Comparison of ENCODE assay signal across 19 cellular contexts in genomic region chr22:50150161-50151129, GRCh38. TPM values are rescaled to one million over a fixed set of nuclear protein-coding genes. Genes with fewer than 3 reads are reported as not detected.
A peak's percentile ranks its signal among the peaks of the same experiment; 100 is the strongest.
DNase-seq lines count a peak whose midpoint lies in the region; ATAC-seq and TF ChIP-seq lines count a peak whose summit lies in the region.
"Had no signal": no experiment of that assay in that cellular context is flagged by ENCODE, and none has a peak within 500 bp of the region (broad histone marks: within the 10 kb centered on the region; RNA-seq: fewer than 3 reads in every experiment).

No MANE protein-coding gene starts in this region.

- no peaks in the 10 kb centered on the region; the same call in 1 of the 2 replicates for H4K20me1 ChIP-seq in IMR-90 (ENCODE audit: insufficient read depth, low read length)

- no peak overlapping the region for H3K27ac ChIP-seq in IMR-90 (ENCODE audit: insufficient read depth, low read length)
- peak overlapping the region; percentile 4 for H3K27ac ChIP-seq in temporal lobe (ENCODE audit: low read depth, low read length)
- no peak overlapping the region for H3K27ac ChIP-seq in spleen
- H3K27ac ChIP-seq: breast epithelium, thoracic aorta had no signal

- no peak for TF ChIP-seq RAD21 in IMR-90 (IDR thresholded peaks at IDR 0.05; ENCODE audit: low read length)

- H3K9ac ChIP-seq in IMR-90 (ENCODE audit: low read depth, low read length): no peak overlapping the region

- no peak overlapping the region for H2BK15ac ChIP-seq in IMR-90 (ENCODE audit: low read depth, low read length)

- H2BK20ac ChIP-seq in IMR-90 (ENCODE audit: low read depth, low read length): no peak overlapping the region

- H3K14ac ChIP-seq in IMR-90 (replicated peaks; ENCODE audit: low read depth, low read length): no peak overlapping the region

- ATAC-seq in IMR-90 (ENCODE audit: low read depth): no peak
- peak; percentile 21 for ATAC-seq in esophagus mucosa

- H2BK5ac ChIP-seq in IMR-90 (ENCODE audit: low read depth, low read length, poor library complexity, severe bottlenecking): no peak overlapping the region

- no peak overlapping the region for H3K4me3 ChIP-seq in IMR-90 (ENCODE audit: insufficient read depth, low read depth, low read length)
- H3K4me3 ChIP-seq in spleen: no peak overlapping the region
- H3K4me3 ChIP-seq: breast epithelium, thoracic aorta had no signal

- POLR2A ChIA-PET in IMR-90 (lab: Charles Lee; ENCODE audit: unreplicated experiment): no interaction called here

- H3K4me1 ChIP-seq in IMR-90 (ENCODE audit: control insufficient read depth, insufficient read depth, low read length) (no peaks in the 10 kb centered on the region), spleen (peaks cover 0 to 28% (median 9%) of the 10 kb centered on the region in 6 donors)
- H3K4me1 ChIP-seq: breast epithelium had no signal

- no peak overlapping the region for H4K8ac ChIP-seq in IMR-90 (ENCODE audit: low read depth in 2 of 2, low read length in 2 of 2)

- no peak overlapping the region for H3K4me2 ChIP-seq in IMR-90 (ENCODE audit: low read depth, low read length)

- H2BK120ac ChIP-seq in IMR-90 (ENCODE audit: low read depth, low read length): no peak overlapping the region

- peak overlapping the region; percentile 80 for H2AK9ac ChIP-seq in IMR-90 (replicated peaks; ENCODE audit: low read depth, low read length, poor library complexity)

- BruUV-seq in IMR-90 (replicated peaks; lab: Mats Ljungman, UMichigan): no TSS peak

- CTCF ChIA-PET in IMR-90 (lab: Yijun Ruan, JAX): no interaction called here

- peak; percentile 35 for DNase-seq in IMR-90
- DNase-seq in RPMI7951 (ENCODE audit: low read depth): peak; percentile 12
- DNase-seq in NCI-H69 (lab: John Stamatoyannopoulos, UW): no peak
- no peak for DNase-seq in spleen
- DNase-seq in GM19238 (ENCODE audit: insufficient read length, low spot score): no peak
- DNase-seq: activated CD4-positive, alpha-beta memory T cell treated with anti-CD3 and anti-CD28 coated beads, Interleukin-2, amount 10 ng/mL, durations not matched to agents 7 days and 5 days; activated T-cell treated with anti-CD3 and anti-CD28 coated beads, Interleukin-2, amount 50 U/mL, for 72 hours; EL; GOT3; NCI-H1092; NCI-H2081 treated with DMSO at 0.1 percent for 48 hours; NCI-H526 treated with DMSO at 0.1 percent for 48 hours; SIG-M5; stimulated activated CD4-positive, alpha-beta T cell treated with anti-CD3 and anti-CD28 coated beads, Interleukin-12 subunit alpha, Interleukin-12 subunit beta, amount 100 ng/mL, for 4 hours had no signal

- peaks cover 11% of the 10 kb centered on the region; the same call in 1 of the 2 replicates for H3K36me3 ChIP-seq in IMR-90 (ENCODE audit: control insufficient read depth, insufficient read depth, low read length)
- no peaks in the 10 kb centered on the region for H3K36me3 ChIP-seq in spleen
- H3K36me3 ChIP-seq: breast epithelium, thoracic aorta had no signal

- H4K5ac ChIP-seq in IMR-90 (ENCODE audit: low read depth, low read length): no peak overlapping the region

- H2AK5ac ChIP-seq in IMR-90 (ENCODE audit: low read depth, low read length): no peak overlapping the region

- no peak overlapping the region for H3K56ac ChIP-seq in IMR-90 (ENCODE audit: extremely low read depth, insufficient read depth, low read length)

- no peak overlapping the region for H3K18ac ChIP-seq in IMR-90 (ENCODE audit: low read depth, low read length)

- in situ Hi-C loops in IMR-90 (cut with MboI; ENCODE audit: low sequenced_read_pairs): no loop called here

- dilution Hi-C loops in IMR-90 (cut with HindIII; ENCODE audit: low sequenced_read_pairs, unreplicated experiment): no loop called here

- 91% methylated on average over 28 of the region's 35 CpGs; no CpG with 5 or more reads in 1 of the 2 experiments for WGBS in IMR-90 (ENCODE audit: extremely low coverage in 2 of 2, insufficient read length in 1 of 2), 2 experiments
- 80 to 92% (median 89%) methylated on average over 27 to 35 of the region's 35 CpGs for WGBS in spleen, 5 donors

- no peaks in the 10 kb centered on the region for H3K79me1 ChIP-seq in IMR-90 (ENCODE audit: low read depth in 1 of 2, low read length in 2 of 2)

- no peak overlapping the region for H4K91ac ChIP-seq in IMR-90 (ENCODE audit: insufficient read depth, low read depth, low read length)

- H2AFZ ChIP-seq in IMR-90 (replicated peaks; ENCODE audit: low read length, poor library complexity): peak overlapping the region; percentile 17

- H3K9me3 ChIP-seq in IMR-90 (ENCODE audit: control insufficient read depth, insufficient read depth, low read length) (no peaks in the 10 kb centered on the region), spleen (no peaks in the 10 kb centered on the region)
- H3K9me3 ChIP-seq: breast epithelium, thoracic aorta had no signal

- TF ChIP-seq POLR2A in IMR-90 (IDR thresholded peaks at IDR 0.05; ENCODE audit: low read depth, low read length) (no peak), spleen (IDR thresholded peaks at IDR 0.05) (no peak)

- no peaks in the 10 kb centered on the region for H3K9me1 ChIP-seq in IMR-90 (ENCODE audit: insufficient read depth, low read length)

- intact Hi-C loops in IMR-90 (cut with micrococcal nuclease): no loop called here
- intact Hi-C loops in spleen (cut with DNase I; ENCODE audit: low total_unique reads): loop anchor here (5.0 kb wide), 1 partner anchor 57 kb away; no protein-coding TSS in a partner anchor

- H3K23ac ChIP-seq in IMR-90 (ENCODE audit: low read depth, low read length): no peak overlapping the region

- no peak for TF ChIP-seq CTCF in IMR-90 (conservative IDR thresholded peaks at IDR 0.05; ENCODE audit: low read depth, low read length)
- TF ChIP-seq CTCF in spleen (IDR thresholded peaks at IDR 0.05 in 8 of 11, conservative IDR thresholded peaks at IDR 0.05 in 3 of 11): no peak

- H3K27me3 ChIP-seq in IMR-90 (ENCODE audit: control insufficient read depth, insufficient read depth, low read length) (no peaks in the 10 kb centered on the region; the same call in 1 of the 2 replicates), spleen (replicated peaks in 1 of 7) (peaks cover 0 to 23% (median 0%) of the 10 kb centered on the region in 7 donors)
- H3K27me3 ChIP-seq: breast epithelium had no signal

- no peak overlapping the region for H3K4ac ChIP-seq in IMR-90 (ENCODE audit: low read depth, low read length)

TF ChIP-seq in IMR-90, 13 proteins besides CTCF, POLR2A, EP300 and RAD21 (continues in another document):
- TF ChIP-seq CHD1 (IDR thresholded peaks at IDR 0.05; ENCODE audit: low read depth, low read length): no peak
- TF ChIP-seq USF2 (IDR thresholded peaks at IDR 0.05; ENCODE audit: low read depth, low read length): no peak
- no peak for TF ChIP-seq SMC3 (IDR thresholded peaks at IDR 0.05; ENCODE audit: low read depth, low read length)
- no peak for TF ChIP-seq CEBPB (IDR thresholded peaks at IDR 0.05; ENCODE audit: low read depth, low read length)
- TF ChIP-seq FOS (IDR thresholded peaks at IDR 0.05; ENCODE audit: low read depth, low read length): no peak
- TF ChIP-seq, protein P1, sequence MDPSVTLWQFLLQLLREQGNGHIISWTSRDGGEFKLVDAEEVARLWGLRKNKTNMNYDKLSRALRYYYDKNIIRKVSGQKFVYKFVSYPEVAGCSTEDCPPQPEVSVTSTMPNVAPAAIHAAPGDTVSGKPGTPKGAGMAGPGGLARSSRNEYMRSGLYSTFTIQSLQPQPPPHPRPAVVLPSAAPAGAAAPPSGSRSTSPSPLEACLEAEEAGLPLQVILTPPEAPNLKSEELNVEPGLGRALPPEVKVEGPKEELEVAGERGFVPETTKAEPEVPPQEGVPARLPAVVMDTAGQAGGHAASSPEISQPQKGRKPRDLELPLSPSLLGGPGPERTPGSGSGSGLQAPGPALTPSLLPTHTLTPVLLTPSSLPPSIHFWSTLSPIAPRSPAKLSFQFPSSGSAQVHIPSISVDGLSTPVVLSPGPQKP (IDR thresholded peaks at IDR 0.05; ENCODE audit: borderline replicate concordance, low read depth, low read length): no peak
- TF ChIP-seq MAZ (IDR thresholded peaks at IDR 0.05; ENCODE audit: borderline replicate concordance, low read depth, low read length): no peak
- no peak for TF ChIP-seq RFX5 (IDR thresholded peaks at IDR 0.05; ENCODE audit: low read depth, low read length)
- no peak for TF ChIP-seq MAFK (IDR thresholded peaks at IDR 0.05; ENCODE audit: low read depth, low read length)
- TF ChIP-seq MXI1 (IDR thresholded peaks at IDR 0.05; ENCODE audit: borderline replicate concordance, low read depth, low read length): no peak

RNA-seq across cellular contexts. Expression of gene PANX2, which starts 20.1 kb away (rescaled TPM):
- total RNA-seq in IMR-90 (2012; rRNA removed) (under 0.01 and 0.18 TPM in 2 replicates), esophagus mucosa (0.92 TPM), temporal lobe (3.2 TPM), spleen (1 to 10 TPM in 6 of 7 donors, under 1 TPM in 1; 0.39 to 4.6 (median 2.4) TPM)
- polyA plus RNA-seq in IMR-90 (2012; rRNA removed) (1.3 and 1.7 TPM in 2 replicates), spleen (under 1 TPM; 0.11 to 0.67 (median 0.24) TPM)
- 1.6 and 3.8 TPM in 2 replicates for polyA plus RNA-seq in IMR-90 (2012; cell fraction: cytosol; rRNA removed)
- polyA plus RNA-seq in IMR-90 (2012; cell fraction: nucleus; rRNA removed; ENCODE audit: low replicate concordance): 7.1 and 11.4 TPM in 2 replicates
- 0.49 TPM in 1 of 2 replicates, not detected in the other for total RNA-seq in RPMI7951 (2014; rRNA removed; shearing (Covaris generic))
- total RNA-seq: OCI-LY7 had no signal

RNA-seq across cellular contexts. Expression of gene TRABD, which starts 35.3 kb away (rescaled TPM):
- total RNA-seq in IMR-90 (2012; rRNA removed): 13.4 and 13.9 TPM in 2 replicates
- 42.7 and 45.3 TPM in 2 replicates for polyA plus RNA-seq in IMR-90 (2012; rRNA removed)
- 32.3 and 48.5 TPM in 2 replicates for polyA plus RNA-seq in IMR-90 (2012; cell fraction: cytosol; rRNA removed)
- polyA plus RNA-seq in IMR-90 (2012; cell fraction: nucleus; rRNA removed; ENCODE audit: low replicate concordance): 188 and 434 TPM in 2 replicates
- total RNA-seq in RPMI7951 (2014; rRNA removed; shearing (Covaris generic)): 11.2 and 11.6 TPM in 2 replicates
- total RNA-seq in esophagus mucosa: 32.6 TPM
- total RNA-seq in temporal lobe: 4.2 TPM
- 10 to 100 TPM; 49.8 to 66.5 (median 57.7) TPM for total RNA-seq in spleen
- polyA plus RNA-seq in spleen: 10 to 100 TPM; 43.3 to 85.8 (median 77.9) TPM

RNA-seq across cellular contexts. Expression of gene SELENOO, which starts 50.4 kb away (rescaled TPM):
- total RNA-seq in IMR-90 (2012; rRNA removed): 10.3 and 10.4 TPM in 2 replicates
- 21.4 and 22.9 TPM in 2 replicates for polyA plus RNA-seq in IMR-90 (2012; rRNA removed)
- 16.7 and 25.0 TPM in 2 replicates for polyA plus RNA-seq in IMR-90 (2012; cell fraction: cytosol; rRNA removed)
- polyA plus RNA-seq in IMR-90 (2012; cell fraction: nucleus; rRNA removed; ENCODE audit: low replicate concordance): 94.1 and 274 TPM in 2 replicates
- total RNA-seq in RPMI7951 (2014; rRNA removed; shearing (Covaris generic)): 9.4 and 13.7 TPM in 2 replicates
- total RNA-seq in esophagus mucosa: 13.3 TPM
- 10.3 TPM for total RNA-seq in temporal lobe
- total RNA-seq in spleen: 10 to 100 TPM; 25.4 to 31.7 (median 29.3) TPM
- 10 to 100 TPM; 26.2 to 70.8 (median 47.0) TPM for polyA plus RNA-seq in spleen

Comparison
In these comparisons a context has a peak if more than half of its experiments do, and no peak if none do; other contexts are left out.
1. DNase-seq: peak in IMR-90 (single experiment) and RPMI7951 (single experiment); none in NCI-H69 (single experiment), spleen (single experiment) and GM19238 (single experiment).